ENCODE assay signal across 8 cellular contexts in the genomic region with DNA sequence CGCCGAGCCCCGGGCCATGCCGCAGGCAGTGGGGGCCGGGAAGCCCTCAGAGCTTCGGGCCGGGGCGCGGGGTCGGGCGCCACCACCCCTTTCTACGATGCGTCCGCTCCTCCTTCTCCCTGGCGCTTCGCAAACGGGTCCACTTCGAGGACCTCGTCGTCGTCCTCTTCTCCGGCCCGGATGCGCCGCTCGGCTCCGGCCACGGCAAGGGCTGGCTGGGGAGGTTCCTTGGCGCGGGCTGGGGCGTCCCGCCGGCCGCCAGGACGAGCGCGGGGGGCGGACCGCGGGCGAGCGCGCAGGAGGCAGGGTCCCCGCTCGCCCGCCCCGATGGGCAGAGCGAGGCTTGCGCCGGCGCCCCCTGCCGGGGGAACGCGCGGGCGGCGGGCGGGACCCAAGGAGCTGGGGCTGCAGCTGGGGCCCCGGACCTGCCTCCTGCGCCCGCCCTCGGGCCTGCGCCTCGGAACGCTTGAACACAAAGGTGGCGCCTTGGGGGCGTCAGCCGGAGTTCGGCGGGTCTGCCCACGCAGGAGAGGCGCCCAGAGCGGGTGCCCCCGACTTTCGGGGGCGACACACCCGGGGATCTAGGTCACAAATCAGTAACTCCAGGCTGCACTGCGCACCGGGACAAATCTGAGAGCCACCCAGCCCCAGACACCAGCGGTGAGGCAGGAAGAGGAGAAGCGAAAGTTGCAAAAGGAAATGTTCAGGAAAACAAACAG. TPM values are rescaled to one million over a fixed set of nuclear protein-coding genes. Genes with fewer than 3 reads are reported as not detected.
A peak's percentile ranks its signal among the peaks of the same experiment; 100 is the strongest.
DNase-seq lines count a peak whose midpoint lies in the region; FAIRE-seq and TF ChIP-seq lines count a peak whose summit lies in the region.

TSS of gene ROR2 (minus strand) at position 283 of the 719 bp plus-strand sequence.

- peak in 1 of 2 donors; percentile 45 for TF ChIP-seq POLR2A in vagina (IDR thresholded peaks at IDR 0.05)

- H3K27me3 ChIP-seq in neuronal stem cell (ENCODE audit: control insufficient read depth in 3 of 3, insufficient read depth in 3 of 3, low read depth in 1 of 3, low read length in 3 of 3) (no peaks in the 10 kb centered on the region), vagina (no peaks in the 10 kb centered on the region)

- TF ChIP-seq CTCF in AG09319 (IDR thresholded peaks at IDR 0.05; ENCODE audit: low read depth, low read length) (peak; percentile 23), vagina (IDR thresholded peaks at IDR 0.05) (peak; percentile 20 to 56 (median 28))

- intact Hi-C loops in vagina (cut with DNase I): loop anchor here (5.0 to 10.0 kb wide), 3 partner anchors 55 to 173 kb away; no protein-coding TSS in a partner anchor

- peak within 1 kb of the TSS; percentile 91 for H2BK5ac ChIP-seq in neuronal stem cell (ENCODE audit: low read length)

- H3K36me3 ChIP-seq in neuronal stem cell (replicated peaks in 1 of 2; ENCODE audit: control insufficient read depth in 2 of 2, insufficient read depth in 2 of 2, low read length in 2 of 2) (no peaks in the 10 kb centered on the region), vagina (no peaks in the 10 kb centered on the region)

- no CpG with 5 or more reads among the region's 81 CpGs for WGBS in neuronal stem cell (ENCODE audit: extremely low coverage in 2 of 2, insufficient read length in 2 of 2, insufficient replicate concordance in 1 of 2), 2 donors

- H3K23ac ChIP-seq in neuronal stem cell (ENCODE audit: low read depth, low read length, poor library complexity): peak within 1 kb of the TSS; percentile 94

- H3K4me3 ChIP-seq in neuronal stem cell (ENCODE audit: low read length in 2 of 2) (peak within 1 kb of the TSS; percentile 80 to 96), vagina (peak within 1 kb of the TSS; percentile 63 to 85)

- H3K9ac ChIP-seq in neuronal stem cell (ENCODE audit: low read depth, low read length, poor library complexity): peak within 1 kb of the TSS; percentile 96

- H3K4me1 ChIP-seq in neuronal stem cell (ENCODE audit: control insufficient read depth in 2 of 2, insufficient read depth in 1 of 2, low read depth in 1 of 2, low read length in 2 of 2) (peaks cover 2 to 20% of the 10 kb centered on the region in 2 donors), vagina (peaks cover 60% of the 10 kb centered on the region)

- H2BK120ac ChIP-seq in neuronal stem cell (ENCODE audit: low read depth, low read length): peak within 1 kb of the TSS; percentile 83

- H3K4ac ChIP-seq in neuronal stem cell (ENCODE audit: low read length): no peak within 1 kb of the TSS

- H4K91ac ChIP-seq in neuronal stem cell (ENCODE audit: low read depth, low read length, poor library complexity): peak within 1 kb of the TSS; percentile 93

- no peak within 1 kb of the TSS for H4K8ac ChIP-seq in neuronal stem cell (ENCODE audit: low read depth, low read length)

- peak within 1 kb of the TSS; percentile 99 for H3K18ac ChIP-seq in neuronal stem cell (ENCODE audit: low read length)

- DNase-seq in AG09319 (ENCODE audit: extremely low read depth, low read depth) (no peak), GM19239 (ENCODE audit: insufficient read length, low spot score) (peak; percentile 63), NCI-H2171 treated with DMSO at 0.1 percent for 48 hours (lab: John Stamatoyannopoulos, UW) (peak; percentile 34), activated T-helper 1 cell treated with Interleukin-2 at 50 U/mL for 16 hours (ENCODE audit: low read depth) (peak; percentile 14), frontal cortex (ENCODE audit: low spot score in 2 of 2) (peak; percentile 48 to 64), neuronal stem cell (ENCODE audit: low spot score) (peak; percentile 88), vagina (ENCODE audit: extremely low spot score in 2 of 2) (peak in 1 of 2 donors; percentile 88), NCI-H128 (lab: John Stamatoyannopoulos, UW; ENCODE audit: unreplicated experiment) (no peak)

- peak within 1 kb of the TSS; percentile 47 for H3K27ac ChIP-seq in neuronal stem cell (replicated peaks; ENCODE audit: low read length)
- peak within 1 kb of the TSS; percentile 87 for H3K27ac ChIP-seq in vagina

- peak within 1 kb of the TSS; percentile 41 for H2AK5ac ChIP-seq in neuronal stem cell (ENCODE audit: low read depth, low read length)

- FAIRE-seq in GM19239 (lab: Jason Lieb, UNC) (no peak), frontal cortex (lab: Jason Lieb, UNC) (no peak)

- H3K79me1 ChIP-seq in neuronal stem cell (ENCODE audit: low read depth, low read length): no peaks in the 10 kb centered on the region

- H3K14ac ChIP-seq in neuronal stem cell (ENCODE audit: low read length): peak within 1 kb of the TSS; percentile 97

- H2AFZ ChIP-seq in neuronal stem cell (ENCODE audit: low read length): peak within 1 kb of the TSS; percentile 100

- peak within 1 kb of the TSS; percentile 72 for H3K4me2 ChIP-seq in neuronal stem cell (ENCODE audit: insufficient read depth, low read length, poor library complexity, severe bottlenecking)

- H3K9me3 ChIP-seq in neuronal stem cell (replicated peaks in 1 of 2; ENCODE audit: control insufficient read depth in 2 of 2, insufficient read depth in 1 of 2, low read depth in 1 of 2, low read length in 2 of 2) (no peaks in the 10 kb centered on the region), vagina (no peaks in the 10 kb centered on the region)

- peak within 1 kb of the TSS; percentile 70 for H2BK15ac ChIP-seq in neuronal stem cell (ENCODE audit: low read length)

- H2BK12ac ChIP-seq in neuronal stem cell (ENCODE audit: low read length): no peak within 1 kb of the TSS

RNA-seq across cellular contexts. Expression of gene ROR2, which starts in this region (rescaled TPM):
- 0.82 TPM for total RNA-seq in frontal cortex
- 14.0 TPM for polyA plus RNA-seq in neuronal stem cell (2013, experiment 1 of 2)
- 13.8 TPM for polyA plus RNA-seq in neuronal stem cell (2013, experiment 2 of 2)
- total RNA-seq in vagina: 22.3 TPM

Comparison
In these comparisons a context has a peak if more than half of its experiments do, and no peak if none do; other contexts are left out.
1. RNA of gene ROR2 (total RNA-seq): 22.3 TPM in vagina (single experiment); 0.82 TPM in frontal cortex (single experiment); every median in the first group is over 10 times any median in the second.
2. Peak in DNase-seq in frontal cortex; RNA of the gene not detected or under 1 TPM.
3. DNase-seq: peak in GM19239 (single experiment), NCI-H2171 treated with DMSO at 0.1 percent for 48 hours (single experiment), activated T-helper 1 cell treated with Interleukin-2 at 50 U/mL for 16 hours (single experiment) and neuronal stem cell (single experiment); none in AG09319 (single experiment) and NCI-H128 (single experiment).